ENCODE assay signal across 14 cellular contexts in the genomic region with DNA sequence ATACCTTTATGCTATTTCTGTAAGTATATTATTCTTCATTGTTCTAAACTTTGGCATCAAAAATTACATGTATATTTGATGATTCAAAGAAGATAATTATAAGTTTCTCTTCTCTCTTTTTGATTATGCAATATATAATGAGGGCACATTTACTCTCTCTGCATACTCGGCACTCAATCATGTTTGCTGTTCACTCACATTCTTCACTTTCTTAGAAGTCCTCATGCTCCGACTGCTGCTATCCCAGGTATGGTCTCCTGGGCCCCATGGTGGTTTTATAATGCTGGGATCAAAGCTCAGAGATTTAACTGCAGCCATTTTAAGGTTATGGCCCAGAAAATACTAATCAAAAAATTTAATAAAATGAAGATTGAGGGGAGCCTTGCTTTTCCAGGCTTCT.
"Had no signal": no experiment of that assay in that cellular context is flagged by ENCODE, and none has a peak within 500 bp of the region (broad histone marks: within the 10 kb centered on the region; RNA-seq: fewer than 3 reads in every experiment).

No MANE protein-coding gene starts in this region.

- H3K4me1 ChIP-seq: colonic mucosa, gastroesophageal sphincter, lower lobe of right lung had no signal

- H2AFZ ChIP-seq: hepatocyte had no signal

- H3K4me3 ChIP-seq: colonic mucosa, gastroesophageal sphincter, hepatocyte, lower lobe of right lung, tibial artery had no signal

- H3K27ac Mint-ChIP-seq: activated CD8-positive, alpha-beta memory T cell treated with anti-CD3 and anti-CD28 coated beads, Interleukin-2, amount 10 ng/mL, durations not matched to agents 7 days and 5 days; naive thymus-derived CD4-positive, alpha-beta T cell had no signal

- H3K4me3 Mint-ChIP-seq: activated CD8-positive, alpha-beta memory T cell treated with anti-CD3 and anti-CD28 coated beads, Interleukin-2, amount 10 ng/mL, durations not matched to agents 7 days and 5 days; naive thymus-derived CD4-positive, alpha-beta T cell had no signal

- H3K9me3 ChIP-seq: colonic mucosa, gastroesophageal sphincter, lower lobe of right lung, tibial artery had no signal

- H3K4me2 ChIP-seq: hepatocyte had no signal

- H3K4me1 Mint-ChIP-seq: activated CD8-positive, alpha-beta memory T cell treated with anti-CD3 and anti-CD28 coated beads, Interleukin-2, amount 10 ng/mL, durations not matched to agents 7 days and 5 days had no signal

- H3K27ac ChIP-seq: colonic mucosa, gastroesophageal sphincter, hepatocyte, lower lobe of right lung, tibial artery had no signal

- H3K27me3 ChIP-seq: colonic mucosa, gastroesophageal sphincter, hepatocyte, tibial artery had no signal

- H3K79me2 ChIP-seq: hepatocyte had no signal

- ATAC-seq: activated CD4-positive, CD25-positive, alpha-beta regulatory T cell treated with anti-CD3 and anti-CD28 coated beads, Interleukin-2, amount 50 U/mL, for 24 hours; activated CD8-positive, alpha-beta memory T cell treated with anti-CD3 and anti-CD28 coated beads, Interleukin-2, amount 10 ng/mL, durations not matched to agents 7 days and 5 days; gastroesophageal sphincter; naive thymus-derived CD4-positive, alpha-beta T cell had no signal

- H3K36me3 Mint-ChIP-seq: activated CD8-positive, alpha-beta memory T cell treated with anti-CD3 and anti-CD28 coated beads, Interleukin-2, amount 10 ng/mL, durations not matched to agents 7 days and 5 days; naive thymus-derived CD4-positive, alpha-beta T cell had no signal

- DNase-seq: activated CD8-positive, alpha-beta memory T cell treated with anti-CD3 and anti-CD28 coated beads, Interleukin-2, amount 10 ng/mL, durations not matched to agents 7 days and 5 days; activated gamma-delta T cell treated with Interleukin-2 at 50 U/mL for 16 hours; activated T-cell treated with anti-CD3 and anti-CD28 coated beads, Interleukin-2, amount 50 U/mL, for 48 hours; caudate nucleus; colonic mucosa; lower lobe of right lung; naive thymus-derived CD4-positive, alpha-beta T cell; posterior cingulate gyrus; small intestine; T-helper 2 cell; tibial artery had no signal

- H3K27me3 Mint-ChIP-seq: activated CD8-positive, alpha-beta memory T cell treated with anti-CD3 and anti-CD28 coated beads, Interleukin-2, amount 10 ng/mL, durations not matched to agents 7 days and 5 days; naive thymus-derived CD4-positive, alpha-beta T cell had no signal

- H3K36me3 ChIP-seq: colonic mucosa, gastroesophageal sphincter, lower lobe of right lung, tibial artery had no signal
